In genomic region chr9:123360161-123361085, GRCh38 we compare ENCODE assay signal across 9 cellular contexts. TPM values are rescaled to one million over a fixed set of nuclear protein-coding genes. Genes with fewer than 3 reads are reported as not detected.
DNase-seq lines count a peak whose midpoint lies in the region; ATAC-seq and TF ChIP-seq lines count a peak whose summit lies in the region.
"Had no signal": no experiment of that assay in that cellular context is flagged by ENCODE, and none has a peak within 500 bp of the region (broad histone marks: within the 10 kb centered on the region; RNA-seq: fewer than 3 reads in every experiment).

No MANE protein-coding gene starts in this region.

- peaks cover 0 to 9% of the 10 kb centered on the region in 2 donors for H3K4me1 Mint-ChIP-seq in natural killer cell
- H3K4me1 Mint-ChIP-seq in natural killer cell treated with Interleukin-12 subunit alpha and Interleukin-12 subunit beta and Interleukin-15 and Interleukin-18, amount 100 ng/mL, for 72 hours (ENCODE audit: low read depth in 2 of 2): peaks cover 4 to 6% of the 10 kb centered on the region in 2 donors

- TF ChIP-seq CTCF in natural killer cell (IDR thresholded peaks at IDR 0.05): no peak

- H3K36me3 Mint-ChIP-seq in natural killer cell: no peaks in the 10 kb centered on the region
- H3K36me3 Mint-ChIP-seq in natural killer cell treated with Interleukin-12 subunit alpha and Interleukin-12 subunit beta and Interleukin-15 and Interleukin-18, amount 100 ng/mL, for 72 hours: no peaks in the 10 kb centered on the region

- intact Hi-C loops in natural killer cell (cut with micrococcal nuclease): no loop called here

- ATAC-seq in natural killer cell (peak in 2 of 3 donors; percentile 53 to 55), GM21367 (IDR thresholded peaks at IDR 0.05; ENCODE audit: unreplicated experiment) (no peak), HG03108 (IDR thresholded peaks at IDR 0.05; ENCODE audit: unreplicated experiment) (no peak)
- no peak for ATAC-seq in natural killer cell treated with Interleukin-12 subunit alpha and Interleukin-12 subunit beta and Interleukin-15 and Interleukin-18, amount 100 ng/mL, for 72 hours

- no peak for DNase-seq in natural killer cell
- no peak for DNase-seq in natural killer cell treated with Interleukin-12 subunit alpha and Interleukin-12 subunit beta and Interleukin-15 and Interleukin-18, amount 100 ng/mL, for 72 hours (ENCODE audit: low spot score)
- peak; percentile 26 for DNase-seq in SHP77 treated with DMSO at 0.1 percent for 48 hours (lab: John Stamatoyannopoulos, UW)
- peak; percentile 55 for DNase-seq in globus pallidus (ENCODE audit: low spot score)
- DNase-seq in stimulated activated CD8-positive, alpha-beta memory T cell treated with anti-CD3 and anti-CD28 coated beads, Interleukin-15, amount 100 ng/mL, for 48 hours (ENCODE audit: low read depth in 2 of 2): peak; percentile 28 to 34
- DNase-seq in cerebellum (ENCODE audit: low spot score): no peak

- H3K9me3 Mint-ChIP-seq in natural killer cell: no peaks in the 10 kb centered on the region
- H3K9me3 Mint-ChIP-seq in natural killer cell treated with Interleukin-12 subunit alpha and Interleukin-12 subunit beta and Interleukin-15 and Interleukin-18, amount 100 ng/mL, for 72 hours: no peaks in the 10 kb centered on the region

- no peak overlapping the region for H3K27ac Mint-ChIP-seq in natural killer cell
- H3K27ac Mint-ChIP-seq in natural killer cell treated with Interleukin-12 subunit alpha and Interleukin-12 subunit beta and Interleukin-15 and Interleukin-18, amount 100 ng/mL, for 72 hours: no peak overlapping the region

- no peak overlapping the region for H3K4me3 Mint-ChIP-seq in natural killer cell
- no peak overlapping the region for H3K4me3 Mint-ChIP-seq in natural killer cell treated with Interleukin-12 subunit alpha and Interleukin-12 subunit beta and Interleukin-15 and Interleukin-18, amount 100 ng/mL, for 72 hours

- H3K27me3 Mint-ChIP-seq in natural killer cell (ENCODE audit: low read depth in 2 of 2): peaks cover 0 to 3% of the 10 kb centered on the region in 2 donors
- H3K27me3 Mint-ChIP-seq in natural killer cell treated with Interleukin-12 subunit alpha and Interleukin-12 subunit beta and Interleukin-15 and Interleukin-18, amount 100 ng/mL, for 72 hours: peaks cover 0 to 2% of the 10 kb centered on the region in 2 donors

RNA-seq across cellular contexts. Expression of gene CRB2, which starts 4.4 kb away (rescaled TPM):
- total RNA-seq in natural killer cell (not detected), cerebellum (18.1 TPM)
- not detected for total RNA-seq in natural killer cell treated with Interleukin-12 subunit alpha and Interleukin-12 subunit beta and Interleukin-15 and Interleukin-18, amount 100 ng/mL, for 72 hours
- total RNA-seq: thoracic aorta had no signal

Comparison
In these comparisons a context has a peak if more than half of its experiments do, and no peak if none do; other contexts are left out.
1. ATAC-seq: peak in natural killer cell (2 of 3); none in natural killer cell treated with Interleukin-12 subunit alpha and Interleukin-12 subunit beta and Interleukin-15 and Interleukin-18, amount 100 ng/mL, for 72 hours (0 of 2), GM21367 (single experiment) and HG03108 (single experiment).
2. DNase-seq: peak in SHP77 treated with DMSO at 0.1 percent for 48 hours (single experiment), globus pallidus (single experiment) and stimulated activated CD8-positive, alpha-beta memory T cell treated with anti-CD3 and anti-CD28 coated beads, Interleukin-15, amount 100 ng/mL, for 48 hours (2 of 2); none in natural killer cell (single experiment), natural killer cell treated with Interleukin-12 subunit alpha and Interleukin-12 subunit beta and Interleukin-15 and Interleukin-18, amount 100 ng/mL, for 72 hours (single experiment) and cerebellum (single experiment).
3. RNA of gene CRB2, which starts 4.4 kb away (total RNA-seq): 18.1 TPM in cerebellum (single experiment); not detected in natural killer cell treated with Interleukin-12 subunit alpha and Interleukin-12 subunit beta and Interleukin-15 and Interleukin-18, amount 100 ng/mL, for 72 hours and not detected in natural killer cell; every median in the first group is over 10 times any median in the second.